3 cellular contexts compared by ENCODE assay signal in the genomic region with DNA sequence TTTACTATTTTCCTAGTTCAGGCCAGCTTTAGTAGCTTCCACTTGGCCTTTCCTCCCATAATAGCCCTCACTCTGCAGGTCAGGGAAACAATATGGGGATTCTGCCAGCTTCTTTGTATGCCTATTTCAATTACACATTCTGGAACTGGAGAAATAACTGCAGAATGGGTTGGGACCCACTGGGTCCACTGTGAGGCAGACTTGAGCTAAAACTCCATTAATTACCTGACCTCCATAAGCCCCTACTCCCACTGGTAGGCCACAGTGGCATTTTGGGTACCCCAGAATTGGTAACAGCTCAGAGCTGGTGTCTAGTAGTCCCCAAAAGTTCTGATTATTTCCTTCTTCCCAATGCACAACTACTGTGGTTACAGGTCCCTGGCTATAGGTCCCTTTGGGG.
TF ChIP-seq lines count a peak whose summit lies in the region.

No MANE protein-coding gene starts in this region.

TF ChIP-seq in SK-N-SH, 30 proteins besides CTCF, POLR2A, EP300 and RAD21:
- no peak for TF ChIP-seq TAF1 (IDR thresholded peaks at IDR 0.05; ENCODE audit: borderline replicate concordance, low read depth, low read length)
- TF ChIP-seq JUND (IDR thresholded peaks at IDR 0.05), result no peak
- no peak for TF ChIP-seq FOXM1 (IDR thresholded peaks at IDR 0.05; ENCODE audit: low read depth)
- no peak for TF ChIP-seq MEF2A (IDR thresholded peaks at IDR 0.05; ENCODE audit: borderline replicate concordance, low read depth)
- TF ChIP-seq SMC3 (IDR thresholded peaks at IDR 0.05; ENCODE audit: low read depth, low read length), result no peak
- no peak for TF ChIP-seq MXI1 (IDR thresholded peaks at IDR 0.05; ENCODE audit: low read depth, low read length)
- TF ChIP-seq GABPA (IDR thresholded peaks at IDR 0.05; ENCODE audit: low read depth), result no peak
- TF ChIP-seq, protein P1, sequence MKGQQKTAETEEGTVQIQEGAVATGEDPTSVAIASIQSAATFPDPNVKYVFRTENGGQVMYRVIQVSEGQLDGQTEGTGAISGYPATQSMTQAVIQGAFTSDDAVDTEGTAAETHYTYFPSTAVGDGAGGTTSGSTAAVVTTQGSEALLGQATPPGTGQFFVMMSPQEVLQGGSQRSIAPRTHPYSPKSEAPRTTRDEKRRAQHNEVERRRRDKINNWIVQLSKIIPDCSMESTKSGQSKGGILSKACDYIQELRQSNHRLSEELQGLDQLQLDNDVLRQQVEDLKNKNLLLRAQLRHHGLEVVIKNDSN (IDR thresholded peaks at IDR 0.05; ENCODE audit: borderline replicate concordance, low read depth), result no peak
- no peak for TF ChIP-seq GATA2 (CRISPR knock-in tag; IDR thresholded peaks at IDR 0.05)
- TF ChIP-seq POLR2AphosphoS5 (IDR thresholded peaks at IDR 0.05; ENCODE audit: low read depth, low read length), result no peak
- TF ChIP-seq RFX5 (IDR thresholded peaks at IDR 0.05; ENCODE audit: low read length), result no peak
- TF ChIP-seq SIN3A (IDR thresholded peaks at IDR 0.05; ENCODE audit: borderline replicate concordance, low read depth, low read length), result no peak
- TF ChIP-seq FOSL2 (IDR thresholded peaks at IDR 0.05; ENCODE audit: borderline replicate concordance, low read depth), result no peak
- no peak for TF ChIP-seq NRF1 (IDR thresholded peaks at IDR 0.05; ENCODE audit: low read depth, low read length)
- no peak for TF ChIP-seq MAX (IDR thresholded peaks at IDR 0.05; ENCODE audit: low read depth)
- no peak for TF ChIP-seq RCOR1 (IDR thresholded peaks at IDR 0.05; ENCODE audit: low read length)

TF ChIP-seq in SK-N-SH treated with all-trans-retinoic acid at 6 μM for 48 hours, 23 proteins besides CTCF, POLR2A, EP300 and RAD21:
- TF ChIP-seq ZNF8 (CRISPR knock-in tag; IDR thresholded peaks at IDR 0.05) (no peak), GLIS3 (CRISPR knock-in tag; IDR thresholded peaks at IDR 0.05) (no peak), ZNF70 (CRISPR knock-in tag; IDR thresholded peaks at IDR 0.05) (no peak)

TF ChIP-seq in H1, 55 proteins besides CTCF, POLR2A, EP300 and RAD21:
- TF ChIP-seq RFX5 (IDR thresholded peaks at IDR 0.05; ENCODE audit: borderline replicate concordance, low read depth, low read length), result no peak
- TF ChIP-seq SAP30 (IDR thresholded peaks at IDR 0.05; ENCODE audit: insufficient read depth, insufficient replicate concordance, low read length), result no peak
- no peak for TF ChIP-seq NRF1 (IDR thresholded peaks at IDR 0.05; ENCODE audit: low read depth, low read length)
- TF ChIP-seq JUN (IDR thresholded peaks at IDR 0.05; ENCODE audit: low read depth, low read length), result no peak
- TF ChIP-seq ZNF274 (IDR thresholded peaks at IDR 0.05; ENCODE audit: borderline replicate concordance, extremely low read depth, low read length), result no peak
- no peak for TF ChIP-seq CREB1 (IDR thresholded peaks at IDR 0.05)
